In the genomic region with DNA sequence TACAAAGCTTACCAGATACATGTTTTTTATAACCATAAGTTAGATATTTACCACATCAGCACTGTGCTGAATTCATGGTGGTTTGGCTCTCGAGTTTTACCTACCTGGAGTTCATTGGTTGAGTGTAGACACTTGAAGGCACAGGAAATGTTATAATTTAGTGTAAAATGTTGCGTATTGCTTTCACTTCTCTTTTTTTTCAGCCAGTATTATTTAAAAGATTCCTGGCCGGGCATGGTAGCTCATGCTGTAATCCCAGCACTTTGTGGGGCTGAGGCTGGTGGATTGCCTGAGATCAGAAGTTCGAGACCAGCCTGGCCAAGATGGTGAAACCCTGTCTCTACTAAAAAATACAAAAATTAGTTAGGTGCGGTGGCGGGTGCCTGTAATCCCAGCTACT, we compare ENCODE assay signal across 15 cellular contexts.
A peak's percentile ranks its signal among the peaks of the same experiment; 100 is the strongest.
DNase-seq lines count a peak whose midpoint lies in the region; ATAC-seq and TF ChIP-seq lines count a peak whose summit lies in the region.
"Had no signal": no experiment of that assay in that cellular context is flagged by ENCODE, and none has a peak within 500 bp of the region (broad histone marks: within the 10 kb centered on the region; RNA-seq: fewer than 3 reads in every experiment).

No MANE protein-coding gene starts in this region.

- CTCF ChIA-PET in GM10248 (lab: Yijun Ruan, JAX): interaction anchor here (1.0 kb wide), 1 partner anchor 23 kb away, joined by 3 read pairs; no protein-coding TSS in a partner anchor

- DNase-seq in GM10248 (ENCODE audit: extremely low spot score): peak; percentile 55
- peak; percentile 81 for DNase-seq in NAMALWA (ENCODE audit: low spot score)
- DNase-seq in memory B cell (ENCODE audit: low spot score in 2 of 2): peak; percentile 12 to 29
- DNase-seq in DMS 273 (lab: John Stamatoyannopoulos, UW; ENCODE audit: unreplicated experiment): no peak
- DNase-seq in NCI-H748 treated with DMSO at 0.1 percent for 48 hours (lab: John Stamatoyannopoulos, UW): no peak
- DNase-seq: activated CD4-positive, alpha-beta memory T cell treated with anti-CD3 and anti-CD28 coated beads, Interleukin-2, amount 10 ng/mL, durations not matched to agents 7 days and 5 days; central memory CD4-positive, alpha-beta T cell; mammary epithelial cell; NCI-H1092; NCI-H510A treated with DMSO at 0.1 percent for 48 hours; stimulated activated CD4-positive, alpha-beta T cell treated with anti-CD3 and anti-CD28 coated beads, Interleukin-4, amount 100 ng/mL, for 1 hour; stomach had no signal

- peaks cover 13% of the 10 kb centered on the region for H3K4me1 Mint-ChIP-seq in memory B cell

- TF ChIP-seq CTCF in GM10248 (IDR thresholded peaks at IDR 0.05; ENCODE audit: control extremely low read depth, extremely low read depth, low read depth, missing control alignments): no peak

- peak overlapping the region; percentile 39 for H3K27ac Mint-ChIP-seq in memory B cell
- H3K27ac Mint-ChIP-seq: activated CD4-positive, alpha-beta memory T cell treated with anti-CD3 and anti-CD28 coated beads, Interleukin-2, amount 10 ng/mL, durations not matched to agents 7 days and 5 days had no signal

- no peaks in the 10 kb centered on the region for H3K27me3 Mint-ChIP-seq in memory B cell
- H3K27me3 Mint-ChIP-seq: activated CD4-positive, alpha-beta memory T cell treated with anti-CD3 and anti-CD28 coated beads, Interleukin-2, amount 10 ng/mL, durations not matched to agents 7 days and 5 days had no signal

- H3K4me3 Mint-ChIP-seq in memory B cell: peak overlapping the region; percentile 1
- H3K4me3 Mint-ChIP-seq: activated CD4-positive, alpha-beta memory T cell treated with anti-CD3 and anti-CD28 coated beads, Interleukin-2, amount 10 ng/mL, durations not matched to agents 7 days and 5 days had no signal

- no peaks in the 10 kb centered on the region for H3K9me3 Mint-ChIP-seq in memory B cell
- H3K9me3 Mint-ChIP-seq: activated CD4-positive, alpha-beta memory T cell treated with anti-CD3 and anti-CD28 coated beads, Interleukin-2, amount 10 ng/mL, durations not matched to agents 7 days and 5 days had no signal

- peaks cover 24% of the 10 kb centered on the region for H3K36me3 Mint-ChIP-seq in memory B cell

- ATAC-seq in GM21528 (IDR thresholded peaks at IDR 0.05; ENCODE audit: low FRiP score, unreplicated experiment) (peak; percentile 64), memory B cell (ENCODE audit: low read depth) (peak; percentile 96), GM21526 (IDR thresholded peaks at IDR 0.05; ENCODE audit: low FRiP score, unreplicated experiment) (no peak), GM21367 (IDR thresholded peaks at IDR 0.05; ENCODE audit: unreplicated experiment) (no peak)

- POLR2A ChIA-PET in GM10248 (lab: Yijun Ruan, JAX): interaction anchor here (0.7 kb wide), 1 partner anchor 750 kb away, joined by 4 read pairs; no protein-coding TSS in a partner anchor

Comparison
In these comparisons a context has a peak if more than half of its experiments do, and no peak if none do; other contexts are left out.
1. DNase-seq: peak in GM10248 (single experiment), NAMALWA (single experiment) and memory B cell (2 of 2); none in DMS 273 (single experiment) and NCI-H748 treated with DMSO at 0.1 percent for 48 hours (single experiment).
2. ATAC-seq: peak in GM21528 (single experiment) and memory B cell (single experiment); none in GM21526 (single experiment) and GM21367 (single experiment).